ENCODE assay signal across 3 cellular contexts in the genomic region with DNA sequence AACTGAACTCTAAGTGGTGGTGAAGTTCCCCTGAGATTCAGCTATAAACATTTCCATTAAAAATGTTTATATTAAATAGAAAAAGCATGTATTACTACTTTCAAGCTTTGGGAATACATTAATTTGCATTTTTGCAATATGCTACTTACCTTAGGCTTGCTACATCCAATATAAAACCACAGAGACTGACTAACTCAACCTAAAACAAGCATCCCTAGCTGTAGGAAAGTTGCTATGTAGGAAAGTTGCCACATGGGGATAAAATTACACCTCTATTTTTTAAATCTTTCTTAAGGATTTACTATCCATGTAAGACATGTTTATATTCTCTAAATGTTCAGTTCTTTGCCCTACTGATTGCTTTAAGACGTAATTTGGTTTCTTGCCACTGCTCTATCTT.
TF ChIP-seq lines count a peak whose summit lies in the region.

No MANE protein-coding gene starts in this region.

TF ChIP-seq in GM23338, 12 proteins besides CTCF, POLR2A, EP300 and RAD21 (continues in another document):
- TF ChIP-seq ZNF331 (CRISPR knock-in tag; IDR thresholded peaks at IDR 0.05; ENCODE audit: low read depth) (no peak), NANOG (IDR thresholded peaks at IDR 0.05; ENCODE audit: borderline replicate concordance) (no peak), JUNB (IDR thresholded peaks at IDR 0.05; ENCODE audit: unreplicated experiment) (no peak), POLR2AphosphoS5 (IDR thresholded peaks at IDR 0.05; ENCODE audit: low read depth) (no peak), EZH2 (IDR thresholded peaks at IDR 0.05; ENCODE audit: low read depth, unreplicated experiment) (no peak), EZH2phosphoT487 (IDR thresholded peaks at IDR 0.05; ENCODE audit: unreplicated experiment) (no peak)
- TF ChIP-seq, protein P1, sequence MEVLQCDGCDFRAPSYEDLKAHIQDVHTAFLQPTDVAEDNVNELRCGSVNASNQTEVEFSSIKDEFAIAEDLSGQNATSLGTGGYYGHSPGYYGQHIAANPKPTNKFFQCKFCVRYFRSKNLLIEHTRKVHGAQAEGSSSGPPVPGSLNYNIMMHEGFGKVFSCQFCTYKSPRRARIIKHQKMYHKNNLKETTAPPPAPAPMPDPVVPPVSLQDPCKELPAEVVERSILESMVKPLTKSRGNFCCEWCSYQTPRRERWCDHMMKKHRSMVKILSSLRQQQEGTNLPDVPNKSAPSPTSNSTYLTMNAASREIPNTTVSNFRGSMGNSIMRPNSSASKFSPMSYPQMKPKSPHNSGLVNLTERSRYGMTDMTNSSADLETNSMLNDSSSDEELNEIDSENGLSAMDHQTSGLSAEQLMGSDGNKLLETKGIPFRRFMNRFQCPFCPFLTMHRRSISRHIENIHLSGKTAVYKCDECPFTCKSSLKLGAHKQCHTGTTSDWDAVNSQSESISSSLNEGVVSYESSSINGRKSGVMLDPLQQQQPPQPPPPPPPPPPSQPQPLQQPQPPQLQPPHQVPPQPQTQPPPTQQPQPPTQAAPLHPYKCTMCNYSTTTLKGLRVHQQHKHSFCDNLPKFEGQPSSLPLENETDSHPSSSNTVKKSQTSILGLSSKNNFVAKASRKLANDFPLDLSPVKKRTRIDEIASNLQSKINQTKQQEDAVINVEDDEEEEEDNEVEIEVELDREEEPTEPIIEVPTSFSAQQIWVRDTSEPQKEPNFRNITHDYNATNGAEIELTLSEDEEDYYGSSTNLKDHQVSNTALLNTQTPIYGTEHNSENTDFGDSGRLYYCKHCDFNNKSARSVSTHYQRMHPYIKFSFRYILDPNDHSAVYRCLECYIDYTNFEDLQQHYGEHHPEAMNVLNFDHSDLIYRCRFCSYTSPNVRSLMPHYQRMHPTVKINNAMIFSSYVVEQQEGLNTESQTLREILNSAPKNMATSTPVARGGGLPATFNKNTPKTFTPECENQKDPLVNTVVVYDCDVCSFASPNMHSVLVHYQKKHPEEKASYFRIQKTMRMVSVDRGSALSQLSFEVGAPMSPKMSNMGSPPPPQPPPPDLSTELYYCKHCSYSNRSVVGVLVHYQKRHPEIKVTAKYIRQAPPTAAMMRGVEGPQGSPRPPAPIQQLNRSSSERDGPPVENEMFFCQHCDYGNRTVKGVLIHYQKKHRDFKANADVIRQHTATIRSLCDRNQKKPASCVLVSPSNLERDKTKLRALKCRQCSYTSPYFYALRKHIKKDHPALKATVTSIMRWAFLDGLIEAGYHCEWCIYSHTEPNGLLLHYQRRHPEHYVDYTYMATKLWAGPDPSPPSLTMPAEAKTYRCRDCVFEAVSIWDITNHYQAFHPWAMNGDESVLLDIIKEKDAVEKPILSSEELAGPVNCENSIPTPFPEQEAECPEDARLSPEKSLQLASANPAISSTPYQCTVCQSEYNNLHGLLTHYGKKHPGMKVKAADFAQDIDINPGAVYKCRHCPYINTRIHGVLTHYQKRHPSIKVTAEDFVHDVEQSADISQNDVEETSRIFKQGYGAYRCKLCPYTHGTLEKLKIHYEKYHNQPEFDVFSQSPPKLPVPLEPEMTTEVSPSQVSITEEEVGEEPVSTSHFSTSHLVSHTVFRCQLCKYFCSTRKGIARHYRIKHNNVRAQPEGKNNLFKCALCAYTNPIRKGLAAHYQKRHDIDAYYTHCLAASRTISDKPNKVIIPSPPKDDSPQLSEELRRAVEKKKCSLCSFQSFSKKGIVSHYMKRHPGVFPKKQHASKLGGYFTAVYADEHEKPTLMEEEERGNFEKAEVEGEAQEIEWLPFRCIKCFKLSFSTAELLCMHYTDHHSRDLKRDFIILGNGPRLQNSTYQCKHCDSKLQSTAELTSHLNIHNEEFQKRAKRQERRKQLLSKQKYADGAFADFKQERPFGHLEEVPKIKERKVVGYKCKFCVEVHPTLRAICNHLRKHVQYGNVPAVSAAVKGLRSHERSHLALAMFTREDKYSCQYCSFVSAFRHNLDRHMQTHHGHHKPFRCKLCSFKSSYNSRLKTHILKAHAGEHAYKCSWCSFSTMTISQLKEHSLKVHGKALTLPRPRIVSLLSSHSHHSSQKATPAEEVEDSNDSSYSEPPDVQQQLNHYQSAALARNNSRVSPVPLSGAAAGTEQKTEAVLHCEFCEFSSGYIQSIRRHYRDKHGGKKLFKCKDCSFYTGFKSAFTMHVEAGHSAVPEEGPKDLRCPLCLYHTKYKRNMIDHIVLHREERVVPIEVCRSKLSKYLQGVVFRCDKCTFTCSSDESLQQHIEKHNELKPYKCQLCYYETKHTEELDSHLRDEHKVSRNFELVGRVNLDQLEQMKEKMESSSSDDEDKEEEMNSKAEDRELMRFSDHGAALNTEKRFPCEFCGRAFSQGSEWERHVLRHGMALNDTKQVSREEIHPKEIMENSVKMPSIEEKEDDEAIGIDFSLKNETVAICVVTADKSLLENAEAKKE (CRISPR knock-in tag; IDR thresholded peaks at IDR 0.05), result no peak

TF ChIP-seq in HEK293, 187 proteins besides CTCF, POLR2A, EP300 and RAD21 (continues in another document):
- TF ChIP-seq ZNF302 (tag by site-specific recombination; IDR thresholded peaks at IDR 0.05; ENCODE audit: low read depth), result no peak
- TF ChIP-seq, protein P2, sequence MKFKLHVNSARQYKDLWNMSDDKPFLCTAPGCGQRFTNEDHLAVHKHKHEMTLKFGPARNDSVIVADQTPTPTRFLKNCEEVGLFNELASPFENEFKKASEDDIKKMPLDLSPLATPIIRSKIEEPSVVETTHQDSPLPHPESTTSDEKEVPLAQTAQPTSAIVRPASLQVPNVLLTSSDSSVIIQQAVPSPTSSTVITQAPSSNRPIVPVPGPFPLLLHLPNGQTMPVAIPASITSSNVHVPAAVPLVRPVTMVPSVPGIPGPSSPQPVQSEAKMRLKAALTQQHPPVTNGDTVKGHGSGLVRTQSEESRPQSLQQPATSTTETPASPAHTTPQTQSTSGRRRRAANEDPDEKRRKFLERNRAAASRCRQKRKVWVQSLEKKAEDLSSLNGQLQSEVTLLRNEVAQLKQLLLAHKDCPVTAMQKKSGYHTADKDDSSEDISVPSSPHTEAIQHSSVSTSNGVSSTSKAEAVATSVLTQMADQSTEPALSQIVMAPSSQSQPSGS (tag by site-specific recombination; IDR thresholded peaks at IDR 0.05; ENCODE audit: low read depth), result no peak
- TF ChIP-seq ZNF544 (tag by site-specific recombination; IDR thresholded peaks at IDR 0.05), result no peak
- TF ChIP-seq ZNF707 (tag by site-specific recombination; IDR thresholded peaks at IDR 0.05), result no peak
- no peak for TF ChIP-seq ZNF837 (tag by site-specific recombination; IDR thresholded peaks at IDR 0.05)
- no peak for TF ChIP-seq BCL11B (tag by site-specific recombination; IDR thresholded peaks at IDR 0.05; ENCODE audit: low read depth)
- TF ChIP-seq HOXD13 (CRISPR knock-in tag; IDR thresholded peaks at IDR 0.05; ENCODE audit: borderline replicate concordance), result no peak
- TF ChIP-seq ZNF514 (tag by site-specific recombination; IDR thresholded peaks at IDR 0.05), result no peak
- 0 out of 2 replicates have a peak, but pooled peaks have one; percentile 10 for TF ChIP-seq ZBTB20 (tag by site-specific recombination; IDR thresholded peaks at IDR 0.05)
- no peak for TF ChIP-seq ZNF677 (tag by site-specific recombination; IDR thresholded peaks at IDR 0.05)
- TF ChIP-seq PRDM1 (tag by site-specific recombination; IDR thresholded peaks at IDR 0.05), result no peak
- no peak for TF ChIP-seq KLF9 (tag by site-specific recombination; IDR thresholded peaks at IDR 0.05; ENCODE audit: low read depth)
- TF ChIP-seq ZNF596 (tag by site-specific recombination; IDR thresholded peaks at IDR 0.05), result no peak
- TF ChIP-seq, protein P3, sequence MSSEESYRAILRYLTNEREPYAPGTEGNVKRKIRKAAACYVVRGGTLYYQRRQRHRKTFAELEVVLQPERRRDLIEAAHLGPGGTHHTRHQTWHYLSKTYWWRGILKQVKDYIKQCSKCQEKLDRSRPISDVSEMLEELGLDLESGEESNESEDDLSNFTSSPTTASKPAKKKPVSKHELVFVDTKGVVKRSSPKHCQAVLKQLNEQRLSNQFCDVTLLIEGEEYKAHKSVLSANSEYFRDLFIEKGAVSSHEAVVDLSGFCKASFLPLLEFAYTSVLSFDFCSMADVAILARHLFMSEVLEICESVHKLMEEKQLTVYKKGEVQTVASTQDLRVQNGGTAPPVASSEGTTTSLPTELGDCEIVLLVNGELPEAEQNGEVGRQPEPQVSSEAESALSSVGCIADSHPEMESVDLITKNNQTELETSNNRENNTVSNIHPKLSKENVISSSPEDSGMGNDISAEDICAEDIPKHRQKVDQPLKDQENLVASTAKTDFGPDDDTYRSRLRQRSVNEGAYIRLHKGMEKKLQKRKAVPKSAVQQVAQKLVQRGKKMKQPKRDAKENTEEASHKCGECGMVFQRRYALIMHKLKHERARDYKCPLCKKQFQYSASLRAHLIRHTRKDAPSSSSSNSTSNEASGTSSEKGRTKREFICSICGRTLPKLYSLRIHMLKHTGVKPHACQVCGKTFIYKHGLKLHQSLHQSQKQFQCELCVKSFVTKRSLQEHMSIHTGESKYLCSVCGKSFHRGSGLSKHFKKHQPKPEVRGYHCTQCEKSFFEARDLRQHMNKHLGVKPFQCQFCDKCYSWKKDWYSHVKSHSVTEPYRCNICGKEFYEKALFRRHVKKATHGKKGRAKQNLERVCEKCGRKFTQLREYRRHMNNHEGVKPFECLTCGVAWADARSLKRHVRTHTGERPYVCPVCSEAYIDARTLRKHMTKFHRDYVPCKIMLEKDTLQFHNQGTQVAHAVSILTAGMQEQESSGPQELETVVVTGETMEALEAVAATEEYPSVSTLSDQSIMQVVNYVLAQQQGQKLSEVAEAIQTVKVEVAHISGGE (tag by site-specific recombination; conservative IDR thresholded peaks at IDR 0.05; ENCODE audit: low read depth), result no peak

TF ChIP-seq in SK-N-SH, 30 proteins besides CTCF, POLR2A, EP300 and RAD21 (continues in another document):
- TF ChIP-seq, protein P4, sequence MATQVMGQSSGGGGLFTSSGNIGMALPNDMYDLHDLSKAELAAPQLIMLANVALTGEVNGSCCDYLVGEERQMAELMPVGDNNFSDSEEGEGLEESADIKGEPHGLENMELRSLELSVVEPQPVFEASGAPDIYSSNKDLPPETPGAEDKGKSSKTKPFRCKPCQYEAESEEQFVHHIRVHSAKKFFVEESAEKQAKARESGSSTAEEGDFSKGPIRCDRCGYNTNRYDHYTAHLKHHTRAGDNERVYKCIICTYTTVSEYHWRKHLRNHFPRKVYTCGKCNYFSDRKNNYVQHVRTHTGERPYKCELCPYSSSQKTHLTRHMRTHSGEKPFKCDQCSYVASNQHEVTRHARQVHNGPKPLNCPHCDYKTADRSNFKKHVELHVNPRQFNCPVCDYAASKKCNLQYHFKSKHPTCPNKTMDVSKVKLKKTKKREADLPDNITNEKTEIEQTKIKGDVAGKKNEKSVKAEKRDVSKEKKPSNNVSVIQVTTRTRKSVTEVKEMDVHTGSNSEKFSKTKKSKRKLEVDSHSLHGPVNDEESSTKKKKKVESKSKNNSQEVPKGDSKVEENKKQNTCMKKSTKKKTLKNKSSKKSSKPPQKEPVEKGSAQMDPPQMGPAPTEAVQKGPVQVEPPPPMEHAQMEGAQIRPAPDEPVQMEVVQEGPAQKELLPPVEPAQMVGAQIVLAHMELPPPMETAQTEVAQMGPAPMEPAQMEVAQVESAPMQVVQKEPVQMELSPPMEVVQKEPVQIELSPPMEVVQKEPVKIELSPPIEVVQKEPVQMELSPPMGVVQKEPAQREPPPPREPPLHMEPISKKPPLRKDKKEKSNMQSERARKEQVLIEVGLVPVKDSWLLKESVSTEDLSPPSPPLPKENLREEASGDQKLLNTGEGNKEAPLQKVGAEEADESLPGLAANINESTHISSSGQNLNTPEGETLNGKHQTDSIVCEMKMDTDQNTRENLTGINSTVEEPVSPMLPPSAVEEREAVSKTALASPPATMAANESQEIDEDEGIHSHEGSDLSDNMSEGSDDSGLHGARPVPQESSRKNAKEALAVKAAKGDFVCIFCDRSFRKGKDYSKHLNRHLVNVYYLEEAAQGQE (IDR thresholded peaks at IDR 0.05; ENCODE audit: low read depth, low read length), result no peak
- TF ChIP-seq, protein P5, sequence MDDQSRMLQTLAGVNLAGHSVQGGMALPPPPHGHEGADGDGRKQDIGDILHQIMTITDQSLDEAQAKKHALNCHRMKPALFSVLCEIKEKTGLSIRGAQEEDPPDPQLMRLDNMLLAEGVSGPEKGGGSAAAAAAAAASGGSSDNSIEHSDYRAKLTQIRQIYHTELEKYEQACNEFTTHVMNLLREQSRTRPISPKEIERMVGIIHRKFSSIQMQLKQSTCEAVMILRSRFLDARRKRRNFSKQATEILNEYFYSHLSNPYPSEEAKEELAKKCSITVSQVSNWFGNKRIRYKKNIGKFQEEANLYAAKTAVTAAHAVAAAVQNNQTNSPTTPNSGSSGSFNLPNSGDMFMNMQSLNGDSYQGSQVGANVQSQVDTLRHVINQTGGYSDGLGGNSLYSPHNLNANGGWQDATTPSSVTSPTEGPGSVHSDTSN (IDR thresholded peaks at IDR 0.05), result no peak
- TF ChIP-seq FOXM1 (IDR thresholded peaks at IDR 0.05; ENCODE audit: low read depth) (no peak), TCF12 (IDR thresholded peaks at IDR 0.05) (no peak), NFIC (IDR thresholded peaks at IDR 0.05; ENCODE audit: borderline replicate concordance) (no peak), CHD2 (IDR thresholded peaks at IDR 0.05; ENCODE audit: low read length, partially characterized antibody) (no peak), GABPA (IDR thresholded peaks at IDR 0.05; ENCODE audit: low read depth) (no peak), TEAD4 (IDR thresholded peaks at IDR 0.05; ENCODE audit: borderline replicate concordance, insufficient read depth) (no peak), JUND (IDR thresholded peaks at IDR 0.05) (no peak), YY1 (IDR thresholded peaks at IDR 0.05; ENCODE audit: low read depth) (no peak), SMC3 (IDR thresholded peaks at IDR 0.05; ENCODE audit: low read depth, low read length) (no peak)
- TF ChIP-seq, protein P6, sequence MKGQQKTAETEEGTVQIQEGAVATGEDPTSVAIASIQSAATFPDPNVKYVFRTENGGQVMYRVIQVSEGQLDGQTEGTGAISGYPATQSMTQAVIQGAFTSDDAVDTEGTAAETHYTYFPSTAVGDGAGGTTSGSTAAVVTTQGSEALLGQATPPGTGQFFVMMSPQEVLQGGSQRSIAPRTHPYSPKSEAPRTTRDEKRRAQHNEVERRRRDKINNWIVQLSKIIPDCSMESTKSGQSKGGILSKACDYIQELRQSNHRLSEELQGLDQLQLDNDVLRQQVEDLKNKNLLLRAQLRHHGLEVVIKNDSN (IDR thresholded peaks at IDR 0.05; ENCODE audit: borderline replicate concordance, low read depth), result no peak
- TF ChIP-seq, protein P7, sequence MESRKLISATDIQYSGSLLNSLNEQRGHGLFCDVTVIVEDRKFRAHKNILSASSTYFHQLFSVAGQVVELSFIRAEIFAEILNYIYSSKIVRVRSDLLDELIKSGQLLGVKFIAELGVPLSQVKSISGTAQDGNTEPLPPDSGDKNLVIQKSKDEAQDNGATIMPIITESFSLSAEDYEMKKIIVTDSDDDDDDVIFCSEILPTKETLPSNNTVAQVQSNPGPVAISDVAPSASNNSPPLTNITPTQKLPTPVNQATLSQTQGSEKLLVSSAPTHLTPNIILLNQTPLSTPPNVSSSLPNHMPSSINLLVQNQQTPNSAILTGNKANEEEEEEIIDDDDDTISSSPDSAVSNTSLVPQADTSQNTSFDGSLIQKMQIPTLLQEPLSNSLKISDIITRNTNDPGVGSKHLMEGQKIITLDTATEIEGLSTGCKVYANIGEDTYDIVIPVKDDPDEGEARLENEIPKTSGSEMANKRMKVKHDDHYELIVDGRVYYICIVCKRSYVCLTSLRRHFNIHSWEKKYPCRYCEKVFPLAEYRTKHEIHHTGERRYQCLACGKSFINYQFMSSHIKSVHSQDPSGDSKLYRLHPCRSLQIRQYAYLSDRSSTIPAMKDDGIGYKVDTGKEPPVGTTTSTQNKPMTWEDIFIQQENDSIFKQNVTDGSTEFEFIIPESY (IDR thresholded peaks at IDR 0.05; ENCODE audit: borderline replicate concordance, low read depth), result no peak
- TF ChIP-seq, protein P8, sequence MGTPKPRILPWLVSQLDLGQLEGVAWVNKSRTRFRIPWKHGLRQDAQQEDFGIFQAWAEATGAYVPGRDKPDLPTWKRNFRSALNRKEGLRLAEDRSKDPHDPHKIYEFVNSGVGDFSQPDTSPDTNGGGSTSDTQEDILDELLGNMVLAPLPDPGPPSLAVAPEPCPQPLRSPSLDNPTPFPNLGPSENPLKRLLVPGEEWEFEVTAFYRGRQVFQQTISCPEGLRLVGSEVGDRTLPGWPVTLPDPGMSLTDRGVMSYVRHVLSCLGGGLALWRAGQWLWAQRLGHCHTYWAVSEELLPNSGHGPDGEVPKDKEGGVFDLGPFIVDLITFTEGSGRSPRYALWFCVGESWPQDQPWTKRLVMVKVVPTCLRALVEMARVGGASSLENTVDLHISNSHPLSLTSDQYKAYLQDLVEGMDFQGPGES (IDR thresholded peaks at IDR 0.05; ENCODE audit: low read depth, low read length), result no peak
